12 cellular contexts compared by ENCODE assay signal in the genomic region with DNA sequence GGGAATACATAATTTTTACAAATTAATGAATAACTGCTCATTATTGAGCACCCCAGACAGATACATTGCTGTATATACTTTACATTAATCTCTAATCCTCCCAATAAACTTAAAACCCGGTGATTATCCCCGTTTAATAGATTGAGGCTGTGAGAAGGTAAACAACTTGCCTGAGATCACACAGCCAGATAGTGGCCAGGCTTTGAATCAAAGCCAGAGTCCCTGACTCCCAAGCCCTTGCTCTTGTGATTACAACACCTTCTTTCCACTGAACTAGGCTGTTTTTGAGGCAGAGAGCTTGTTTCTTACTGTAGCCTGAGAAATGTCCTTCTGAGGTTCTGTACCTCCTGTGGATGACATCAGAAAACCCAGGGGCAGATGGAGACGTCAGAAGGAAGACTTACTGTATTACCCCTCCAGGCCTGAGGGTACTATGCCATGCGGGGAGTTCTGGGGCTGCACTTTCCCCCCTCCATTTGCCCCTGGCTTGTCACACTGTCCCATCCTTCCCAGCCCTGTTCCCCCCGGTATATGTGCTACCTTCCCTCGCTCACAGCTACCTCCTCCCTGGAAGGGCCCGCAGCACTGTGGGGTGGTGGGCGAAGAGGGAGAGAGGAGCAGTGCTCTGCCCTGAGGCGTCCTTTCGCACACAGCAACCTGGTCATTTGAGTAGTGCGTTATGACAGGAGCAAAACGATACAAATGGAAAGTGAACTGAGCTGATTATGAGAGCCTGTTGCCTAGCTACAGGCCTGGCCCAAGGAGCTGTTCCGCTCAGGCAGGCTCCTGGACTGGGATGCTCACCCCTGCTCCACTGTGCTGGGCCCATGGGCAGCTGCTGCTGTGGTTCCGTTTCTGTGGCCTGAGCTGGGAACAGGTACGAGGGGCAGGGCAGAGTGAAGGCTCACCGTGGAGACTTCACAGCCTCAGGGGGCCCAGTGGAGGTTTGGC. TPM values are rescaled to one million over a fixed set of nuclear protein-coding genes. Genes with fewer than 3 reads are reported as not detected.
A peak's percentile ranks its signal among the peaks of the same experiment; 100 is the strongest.
DNase-seq lines count a peak whose midpoint lies in the region; ATAC-seq and TF ChIP-seq lines count a peak whose summit lies in the region.
"Had no signal": no experiment of that assay in that cellular context is flagged by ENCODE, and none has a peak within 500 bp of the region (broad histone marks: within the 10 kb centered on the region; RNA-seq: fewer than 3 reads in every experiment).

No MANE protein-coding gene starts in this region.

- no peak overlapping the region for H3K4me2 ChIP-seq in hepatocyte

- H3K9me3 ChIP-seq in hepatocyte (ENCODE audit: low read depth) (no peaks in the 10 kb centered on the region), mucosa of descending colon (no peaks in the 10 kb centered on the region)
- H3K9me3 ChIP-seq: ovary, suprapubic skin had no signal

- no peaks in the 10 kb centered on the region for H3K9me3 Mint-ChIP-seq in activated CD4-positive, alpha-beta T cell treated with anti-CD3 and anti-CD28 coated beads, Interleukin-2, amount 10 ng/mL, durations not matched to agents 24 days and 14 days
- no peaks in the 10 kb centered on the region for H3K9me3 Mint-ChIP-seq in activated CD4-positive, alpha-beta T cell treated with anti-CD3 and anti-CD28 coated beads, Interleukin-2, amount 10 ng/mL, durations not matched to agents 7 days and 5 days
- peaks cover 0 to 1% of the 10 kb centered on the region in 2 donors for H3K9me3 Mint-ChIP-seq in stimulated activated naive B cell treated with anti-CD40 and anti-IgM and Interleukin-4, amounts not matched to agents 10 μg/mL and 1 μg/mL and 100 μg/mL, for 72 hours

- no peak overlapping the region for H3K27ac ChIP-seq in hepatocyte
- H3K27ac ChIP-seq: ovary, suprapubic skin had no signal

- H4K20me1 ChIP-seq in hepatocyte (ENCODE audit: insufficient read depth, poor library complexity, severe bottlenecking): no peaks in the 10 kb centered on the region

- H3K27me3 Mint-ChIP-seq in activated CD4-positive, alpha-beta T cell treated with anti-CD3 and anti-CD28 coated beads, Interleukin-2, amount 10 ng/mL, durations not matched to agents 24 days and 14 days: peaks cover 7% of the 10 kb centered on the region
- peaks cover 11% of the 10 kb centered on the region for H3K27me3 Mint-ChIP-seq in activated CD4-positive, alpha-beta T cell treated with anti-CD3 and anti-CD28 coated beads, Interleukin-2, amount 10 ng/mL, durations not matched to agents 7 days and 5 days
- peaks cover 0 to 6% of the 10 kb centered on the region in 2 donors for H3K27me3 Mint-ChIP-seq in stimulated activated naive B cell treated with anti-CD40 and anti-IgM and Interleukin-4, amounts not matched to agents 10 μg/mL and 1 μg/mL and 100 μg/mL, for 72 hours

- no peak for DNase-seq in activated CD4-positive, alpha-beta T cell treated with anti-CD3 and anti-CD28 coated beads, Interleukin-2, amount 10 ng/mL, durations not matched to agents 24 days and 14 days
- no peak for DNase-seq in activated CD4-positive, alpha-beta T cell treated with anti-CD3 and anti-CD28 coated beads, Interleukin-2, amount 10 ng/mL, durations not matched to agents 7 days and 5 days
- DNase-seq in NCI-H82 treated with DMSO at 0.1 percent for 48 hours (lab: John Stamatoyannopoulos, UW; ENCODE audit: unreplicated experiment) (peak; percentile 44), hepatocyte (ENCODE audit: low spot score) (peak; percentile 43), NOMO-1 treated with DMSO at 0.1 percent for 48 hours (lab: John Stamatoyannopoulos, UW; ENCODE audit: unreplicated experiment) (no peak), mucosa of descending colon (no peak)
- DNase-seq in stimulated activated naive B cell treated with anti-CD40 and anti-IgM and Interleukin-4, amounts not matched to agents 10 μg/mL and 1 μg/mL and 100 μg/mL, for 72 hours: no peak
- DNase-seq: NCI-H2107, ovary, RPMI8226 had no signal

- WGBS in hepatocyte (ENCODE audit: low lambda C conversion rate, missing lambda C conversion rate): 67% methylated on average over 16 of the region's 16 CpGs

- intact Hi-C loops in activated CD4-positive, alpha-beta T cell treated with anti-CD3 and anti-CD28 coated beads, Interleukin-2, amount 10 ng/mL, durations not matched to agents 24 days and 14 days (cut with micrococcal nuclease): no loop called here
- intact Hi-C loops in mucosa of descending colon (cut with DNase I, micrococcal nuclease): no loop called here

- no peak overlapping the region for H2AFZ ChIP-seq in hepatocyte

- no peaks in the 10 kb centered on the region for H3K9me2 ChIP-seq in hepatocyte (replicated peaks; ENCODE audit: insufficient read depth)

- H3K27ac Mint-ChIP-seq in activated CD4-positive, alpha-beta T cell treated with anti-CD3 and anti-CD28 coated beads, Interleukin-2, amount 10 ng/mL, durations not matched to agents 24 days and 14 days: peak overlapping the region; percentile 71
- H3K27ac Mint-ChIP-seq in activated CD4-positive, alpha-beta T cell treated with anti-CD3 and anti-CD28 coated beads, Interleukin-2, amount 10 ng/mL, durations not matched to agents 7 days and 5 days: no peak overlapping the region
- peak overlapping the region; percentile 20 for H3K27ac Mint-ChIP-seq in stimulated activated naive B cell treated with anti-CD40 and anti-IgM and Interleukin-4, amounts not matched to agents 10 μg/mL and 1 μg/mL and 100 μg/mL, for 72 hours

- peaks cover 40% of the 10 kb centered on the region for H3K4me1 Mint-ChIP-seq in activated CD4-positive, alpha-beta T cell treated with anti-CD3 and anti-CD28 coated beads, Interleukin-2, amount 10 ng/mL, durations not matched to agents 24 days and 14 days
- H3K4me1 Mint-ChIP-seq in activated CD4-positive, alpha-beta T cell treated with anti-CD3 and anti-CD28 coated beads, Interleukin-2, amount 10 ng/mL, durations not matched to agents 7 days and 5 days: peaks cover 28% of the 10 kb centered on the region
- peaks cover 16 to 38% of the 10 kb centered on the region in 2 donors for H3K4me1 Mint-ChIP-seq in stimulated activated naive B cell treated with anti-CD40 and anti-IgM and Interleukin-4, amounts not matched to agents 10 μg/mL and 1 μg/mL and 100 μg/mL, for 72 hours

- CTCF ChIA-PET in activated CD4-positive, alpha-beta T cell treated with anti-CD3 and anti-CD28 coated beads, Interleukin-2, amount 10 ng/mL, durations not matched to agents 7 days and 5 days (lab: Charles Lee): interaction anchor here (1.2 to 2.6 kb wide), 3 partner anchors 11 to 124 kb away, joined by 3 to 9 read pairs (median 3); a partner anchor contains a TSS

- peaks cover 39% of the 10 kb centered on the region for H3K27me3 ChIP-seq in hepatocyte
- H3K27me3 ChIP-seq: ovary, suprapubic skin had no signal

- no peak for ATAC-seq in stimulated activated naive B cell treated with anti-CD40 and anti-IgM and Interleukin-4, amounts not matched to agents 10 μg/mL and 1 μg/mL and 100 μg/mL, for 72 hours (replicated peaks)
- ATAC-seq in mucosa of descending colon (no peak), GM18861 (IDR thresholded peaks at IDR 0.05; ENCODE audit: unreplicated experiment) (no peak)

- no peaks in the 10 kb centered on the region for H3K36me3 ChIP-seq in hepatocyte (replicated peaks; ENCODE audit: insufficient read depth, low read depth)
- no peaks in the 10 kb centered on the region for H3K36me3 ChIP-seq in mucosa of descending colon (ENCODE audit: low read depth)
- H3K36me3 ChIP-seq: ovary, suprapubic skin had no signal

- peaks cover 10% of the 10 kb centered on the region for H3K36me3 Mint-ChIP-seq in activated CD4-positive, alpha-beta T cell treated with anti-CD3 and anti-CD28 coated beads, Interleukin-2, amount 10 ng/mL, durations not matched to agents 24 days and 14 days (ENCODE audit: low read depth)
- H3K36me3 Mint-ChIP-seq in activated CD4-positive, alpha-beta T cell treated with anti-CD3 and anti-CD28 coated beads, Interleukin-2, amount 10 ng/mL, durations not matched to agents 7 days and 5 days (ENCODE audit: low read depth): peaks cover 2% of the 10 kb centered on the region
- no peaks in the 10 kb centered on the region for H3K36me3 Mint-ChIP-seq in stimulated activated naive B cell treated with anti-CD40 and anti-IgM and Interleukin-4, amounts not matched to agents 10 μg/mL and 1 μg/mL and 100 μg/mL, for 72 hours

- no peak for TF ChIP-seq CTCF in hepatocyte (IDR thresholded peaks at IDR 0.05; ENCODE audit: poor library complexity)
- TF ChIP-seq CTCF in mucosa of descending colon (IDR thresholded peaks at IDR 0.05): no peak

- POLR2A ChIA-PET in activated CD4-positive, alpha-beta T cell treated with anti-CD3 and anti-CD28 coated beads, Interleukin-2, amount 10 ng/mL, durations not matched to agents 7 days and 5 days (lab: Charles Lee): no interaction called here

- H3K4me3 ChIP-seq in hepatocyte (no peak overlapping the region), mucosa of descending colon (no peak overlapping the region)
- H3K4me3 ChIP-seq: ovary, suprapubic skin had no signal

- H3K79me2 ChIP-seq in hepatocyte: no peaks in the 10 kb centered on the region

- H3K4me3 Mint-ChIP-seq in activated CD4-positive, alpha-beta T cell treated with anti-CD3 and anti-CD28 coated beads, Interleukin-2, amount 10 ng/mL, durations not matched to agents 24 days and 14 days: no peak overlapping the region
- no peak overlapping the region for H3K4me3 Mint-ChIP-seq in activated CD4-positive, alpha-beta T cell treated with anti-CD3 and anti-CD28 coated beads, Interleukin-2, amount 10 ng/mL, durations not matched to agents 7 days and 5 days
- no peak overlapping the region for H3K4me3 Mint-ChIP-seq in stimulated activated naive B cell treated with anti-CD40 and anti-IgM and Interleukin-4, amounts not matched to agents 10 μg/mL and 1 μg/mL and 100 μg/mL, for 72 hours

- H3K4me1 ChIP-seq in hepatocyte (ENCODE audit: insufficient read depth): peaks cover 14% of the 10 kb centered on the region
- peaks cover under 1% of the 10 kb centered on the region for H3K4me1 ChIP-seq in mucosa of descending colon (ENCODE audit: low read depth)

RNA-seq across cellular contexts. Expression of a gene that starts 4.6 kb away (rescaled TPM):
- total RNA-seq in activated CD4-positive, alpha-beta T cell treated with anti-CD3 and anti-CD28 coated beads, Interleukin-2, amount 10 ng/mL, durations not matched to agents 24 days and 14 days: 19.5 and 20.0 TPM in 2 replicates
- 1 to 10 TPM; 7.1 to 8.2 TPM for total RNA-seq in activated CD4-positive, alpha-beta T cell treated with anti-CD3 and anti-CD28 coated beads, Interleukin-2, amount 10 ng/mL, durations not matched to agents 7 days and 5 days
- total RNA-seq in hepatocyte (1.3 and 2.1 TPM in 2 replicates), mucosa of descending colon (10 to 100 TPM in 1 of 3 donors, 1 to 10 TPM in 2; 4.9 to 12.8 (median 8.0) TPM)
- polyA plus RNA-seq in hepatocyte: 4.6 and 4.8 TPM in 2 replicates

Comparison
In these comparisons a context has a peak if more than half of its experiments do, and no peak if none do; other contexts are left out.
1. DNase-seq: peak in NCI-H82 treated with DMSO at 0.1 percent for 48 hours (single experiment) and hepatocyte (single experiment); none in activated CD4-positive, alpha-beta T cell treated with anti-CD3 and anti-CD28 coated beads, Interleukin-2, amount 10 ng/mL, durations not matched to agents 24 days and 14 days (single experiment), activated CD4-positive, alpha-beta T cell treated with anti-CD3 and anti-CD28 coated beads, Interleukin-2, amount 10 ng/mL, durations not matched to agents 7 days and 5 days (single experiment), stimulated activated naive B cell treated with anti-CD40 and anti-IgM and Interleukin-4, amounts not matched to agents 10 μg/mL and 1 μg/mL and 100 μg/mL, for 72 hours (single experiment), NOMO-1 treated with DMSO at 0.1 percent for 48 hours (single experiment) and mucosa of descending colon (0 of 3).